8 cellular contexts compared by ENCODE assay signal in the genomic region with DNA sequence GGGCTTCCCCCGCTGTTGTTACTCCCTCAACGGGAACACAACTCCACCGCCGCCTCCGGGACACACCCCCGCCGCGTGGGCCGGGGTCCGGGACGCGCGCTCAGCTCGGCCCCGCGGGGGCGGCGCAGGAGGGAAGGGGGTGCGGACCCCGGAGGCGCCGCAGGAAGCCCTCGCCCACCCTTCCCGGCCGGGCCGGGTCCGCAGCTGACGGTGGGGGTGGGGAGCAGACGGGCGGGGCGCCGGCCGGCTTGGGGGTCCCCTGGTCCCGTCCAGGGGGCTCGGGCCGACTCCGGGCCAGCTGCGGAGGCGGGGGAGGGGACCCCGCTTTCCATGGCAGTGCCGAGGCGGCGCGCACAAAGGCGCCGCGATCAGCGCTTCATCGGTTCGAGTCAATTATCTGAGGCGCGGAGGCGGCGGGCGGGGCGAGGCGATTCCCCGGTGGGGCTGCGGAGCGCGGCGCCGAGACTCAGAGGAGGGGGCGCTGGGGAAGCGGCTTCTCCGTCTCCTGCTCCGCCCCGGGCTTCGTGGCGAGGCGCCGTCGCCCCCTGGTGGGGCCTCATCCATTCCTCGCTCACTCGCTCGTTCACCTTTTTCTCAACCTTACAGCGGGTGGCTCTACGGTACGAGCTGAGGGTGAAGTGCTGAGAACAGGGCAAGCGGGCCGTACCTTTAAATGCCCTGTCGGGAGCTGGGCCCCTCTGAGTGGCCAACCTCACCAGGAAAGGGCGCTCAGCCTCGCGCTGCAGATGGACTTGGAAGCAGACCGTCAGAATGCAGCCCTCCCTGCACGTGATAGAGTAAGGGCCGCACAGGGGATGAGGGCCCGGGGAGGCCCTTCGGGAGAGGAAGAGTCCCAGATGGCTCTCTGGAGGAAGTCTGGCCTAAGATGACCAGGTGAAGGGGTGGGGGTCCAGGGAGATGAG. TPM values are rescaled to one million over a fixed set of nuclear protein-coding genes. Genes with fewer than 3 reads are reported as not detected.
DNase-seq lines count a peak whose midpoint lies in the region; ATAC-seq, FAIRE-seq and TF ChIP-seq lines count a peak whose summit lies in the region.

No MANE protein-coding gene starts in this region.

- H3K36me3 ChIP-seq in K562 (ENCODE audit: control insufficient read depth, insufficient read depth, low read length), result no peaks in the 10 kb centered on the region

- H4K20me1 ChIP-seq in K562 (replicated peaks; ENCODE audit: control insufficient read depth, insufficient read depth, low read length), result no peaks in the 10 kb centered on the region

- H3K9me3 ChIP-seq in T-helper 17 cell (ENCODE audit: control insufficient read depth, low read length, poor library complexity, severe bottlenecking) (no peaks in the 10 kb centered on the region), K562 (replicated peaks; ENCODE audit: control insufficient read depth, insufficient read depth, low read depth, low read length) (no peaks in the 10 kb centered on the region)

- H2AFZ ChIP-seq in K562 (ENCODE audit: low read depth, low read length), result peak overlapping the region; percentile 86

- no peaks in the 10 kb centered on the region for H3K27me3 ChIP-seq in K562 (ENCODE audit: control insufficient read depth in 2 of 2, insufficient read depth in 2 of 2, low read length in 2 of 2)

- peak overlapping the region; percentile 74 for H3K27ac ChIP-seq in K562 (ENCODE audit: extremely low read depth, low read depth, low read length)

- no peaks in the 10 kb centered on the region for H3K79me2 ChIP-seq in K562 (ENCODE audit: control insufficient read depth, insufficient read depth, low read length)

- CTCF ChIA-PET in K562 (lab: Yijun Ruan, JAX; ENCODE audit: low intra/inter-chr PET ratio), result interaction anchor here (0.6 to 3.6 kb wide), 4 partner anchors 75 to 374 kb away, joined by 3 to 22 read pairs (median 7); partner anchors contain the start of gene SRXN1

- H3K4me3 ChIP-seq in LNCaP clone FGC (ENCODE audit: low read depth, low read length) (peak overlapping the region; percentile 48), K562 (peak overlapping the region; percentile 61)

- peak; percentile 87 for FAIRE-seq in K562 (lab: Jason Lieb, UNC)

- peak overlapping the region; percentile 53 for H3K4me2 ChIP-seq in K562 (ENCODE audit: insufficient read depth, low read length)

- no peak for TF ChIP-seq EP300 in K562 (IDR thresholded peaks at IDR 0.05; ENCODE audit: low read length)

- no peak for TF ChIP-seq POLR2A in K562 (conservative IDR thresholded peaks at IDR 0.05)

- peak; percentile 61 for DNase-seq in DMS114 treated with DMSO at 0.1 percent for 48 hours (lab: John Stamatoyannopoulos, UW; ENCODE audit: unreplicated experiment)
- DNase-seq in LNCaP clone FGC (ENCODE audit: low read depth), result no peak
- DNase-seq in T-helper 17 cell, result peak in 1 of 3 donors; percentile 11
- peak; percentile 84 to 88 (median 87) for DNase-seq in K562 (ENCODE audit: extremely low read depth in 1 of 4, low spot score in 3 of 4)
- DNase-seq in islet precursor cell, result peak; percentile 89
- peak; percentile 61 for DNase-seq in stimulated activated CD4-positive, alpha-beta T cell treated with anti-CD3 and anti-CD28 coated beads, Interleukin-2, amount 100 ng/mL, for 4 hours (ENCODE audit: low read depth)
- DNase-seq in SKM-1 (lab: John Stamatoyannopoulos, UW; ENCODE audit: unreplicated experiment), result no peak

- H3K27ac Mint-ChIP-seq in T-helper 17 cell, result no peak overlapping the region

- POLR2A ChIA-PET in K562 (lab: Yijun Ruan, JAX), result interaction anchor here (0.7 kb wide), 2 partner anchors 49 to 58 kb away, joined by 3 read pairs; no protein-coding TSS in a partner anchor

- WGBS in K562 (ENCODE audit: insufficient coverage, low coverage, missing lambda C conversion rate), result 4% methylated on average over 58 of the region's 90 CpGs

- ATAC-seq in T-helper 17 cell, result peak; percentile 51
- ATAC-seq in K562, result peak; percentile 99
- no peak for ATAC-seq in GM21360 (IDR thresholded peaks at IDR 0.05; ENCODE audit: unreplicated experiment)

- TF ChIP-seq RAD21 in K562 (CRISPR knock-in tag; conservative IDR thresholded peaks at IDR 0.05 in 1 of 2, IDR thresholded peaks at IDR 0.05 in 1 of 2), result peak; percentile 95 to 96

- no TSS peak for BruUV-seq in K562 (replicated peaks; lab: Mats Ljungman, UMichigan)

- intact Hi-C loops in K562 (cut with micrococcal nuclease), result loop anchor here (2.0 to 5.0 kb wide), 3 partner anchors 56 to 167 kb away; partner anchors contain the start of gene SRXN1

- H3K9me1 ChIP-seq in K562 (ENCODE audit: control insufficient read depth, insufficient read depth, low read length), result no peaks in the 10 kb centered on the region

- H3K4me3 Mint-ChIP-seq in T-helper 17 cell, result peak overlapping the region; percentile 73

- TF ChIP-seq CTCF in LNCaP clone FGC (IDR thresholded peaks at IDR 0.05; ENCODE audit: control insufficient read depth, extremely low read depth, insufficient read depth) (peak; percentile 90), K562 (IDR thresholded peaks at IDR 0.05 in 2 of 3, conservative IDR thresholded peaks at IDR 0.05 in 1 of 3; ENCODE audit: insufficient read depth in 2 of 3, low read depth in 1 of 3, low read length in 3 of 3) (peak; percentile 76 to 92 (median 86))

- H3K36me3 Mint-ChIP-seq in T-helper 17 cell (ENCODE audit: low read depth), result peaks cover 2% of the 10 kb centered on the region

- H3K4me1 Mint-ChIP-seq in T-helper 17 cell, result peaks cover 5% of the 10 kb centered on the region

- peaks cover 5 to 18% of the 10 kb centered on the region in 2 experiments; a peak in 4 of 5 replicates for H3K4me1 ChIP-seq in K562 (replicated peaks in 1 of 2; ENCODE audit: control insufficient read depth in 2 of 2, insufficient read depth in 2 of 2, low read length in 2 of 2)

- peaks cover 70% of the 10 kb centered on the region for H3K27me3 Mint-ChIP-seq in T-helper 17 cell

- H3K9ac ChIP-seq in K562 (ENCODE audit: insufficient read depth in 1 of 2, low read depth in 2 of 2, low read length in 2 of 2), result peak overlapping the region; percentile 67 to 91; a peak in 3 of 4 replicates

- in situ Hi-C loops in K562 (cut with MboI), result loop anchor here (5.0 kb wide), 2 partner anchors 76 to 376 kb away; partner anchors contain the start of gene SRXN1

TF ChIP-seq in K562, 482 proteins besides CTCF, POLR2A, EP300 and RAD21 (continues in another document):
- TF ChIP-seq, protein P1, sequence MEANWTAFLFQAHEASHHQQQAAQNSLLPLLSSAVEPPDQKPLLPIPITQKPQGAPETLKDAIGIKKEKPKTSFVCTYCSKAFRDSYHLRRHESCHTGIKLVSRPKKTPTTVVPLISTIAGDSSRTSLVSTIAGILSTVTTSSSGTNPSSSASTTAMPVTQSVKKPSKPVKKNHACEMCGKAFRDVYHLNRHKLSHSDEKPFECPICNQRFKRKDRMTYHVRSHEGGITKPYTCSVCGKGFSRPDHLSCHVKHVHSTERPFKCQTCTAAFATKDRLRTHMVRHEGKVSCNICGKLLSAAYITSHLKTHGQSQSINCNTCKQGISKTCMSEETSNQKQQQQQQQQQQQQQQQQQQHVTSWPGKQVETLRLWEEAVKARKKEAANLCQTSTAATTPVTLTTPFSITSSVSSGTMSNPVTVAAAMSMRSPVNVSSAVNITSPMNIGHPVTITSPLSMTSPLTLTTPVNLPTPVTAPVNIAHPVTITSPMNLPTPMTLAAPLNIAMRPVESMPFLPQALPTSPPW (CRISPR knock-in tag; IDR thresholded peaks at IDR 0.05), result peak; percentile 92

RNA-seq across cellular contexts. Expression of gene SLC52A3, which starts 40.0 kb away (rescaled TPM):
- total RNA-seq in T-helper 17 cell (not detected), K562 (2014; rRNA removed) (0.09 and 0.16 TPM in 2 replicates), K562 (2014; rRNA removed; fragmentation: Illumina TruSeq; extraction: Trizol) (0.13 and 0.25 TPM in 2 replicates), K562 (2015; rRNA removed; fragmentation: Illumina TruSeq; extraction: Trizol) (0.11 and 0.19 TPM in 2 replicates), K562 (2021) (0.60 and 0.69 TPM in 2 replicates)
- 0.30 and 0.76 TPM in 2 replicates for total RNA-seq in K562 (2011; cell fraction: chromatin; rRNA removed; ENCODE audit: low replicate concordance)
- total RNA-seq in K562 (2011; cell fraction: nucleolus; rRNA removed), result 0.83 and 0.92 TPM in 2 replicates
- 0.53 and 0.81 TPM in 2 replicates for total RNA-seq in K562 (2011; cell fraction: nucleoplasm; rRNA removed)
- polyA plus RNA-seq in K562 (2011; rRNA removed) (0.10 and 1.0 TPM in 2 replicates), K562 (2014; fragmentation: Illumina TruSeq; extraction: Trizol) (0.37 and 0.44 TPM in 2 replicates), K562 (2014; fragmentation: Nextera tagmentation; extraction: Ambion mirVana) (under 1 TPM; 0.06 to 0.07 TPM), K562 (2014; rRNA removed) (0.16 and 0.20 TPM in 2 replicates)
- 0.42 and 0.81 TPM in 2 replicates for polyA plus RNA-seq in K562 (2011; cell fraction: cytosol; rRNA removed)
- polyA plus RNA-seq in K562 (2011; cell fraction: nucleus; rRNA removed), result 0.44 and 0.51 TPM in 2 replicates
- 0.49 and 0.79 TPM in 2 replicates for polyA plus RNA-seq in K562 (2012)
- 0.39 TPM in 1 of 2 replicates, not detected in the other for polyA minus RNA-seq in K562 (2011; rRNA and poly(A)+ RNA removed)
- 1.5 TPM in 1 of 2 replicates, not detected in the other for polyA minus RNA-seq in K562 (2011; cell fraction: cytosol; rRNA and poly(A)+ RNA removed)
- 0.13 and 0.89 TPM in 2 replicates for polyA minus RNA-seq in K562 (2011; cell fraction: nucleus; rRNA and poly(A)+ RNA removed)

RNA-seq across cellular contexts. Expression of gene SCRT2, which starts 52.7 kb away (rescaled TPM):
- not detected for total RNA-seq in T-helper 17 cell
- 0.18 and 0.37 TPM in 2 replicates for total RNA-seq in K562 (2011; cell fraction: chromatin; rRNA removed; ENCODE audit: low replicate concordance)
- 0.26 and 0.50 TPM in 2 replicates for total RNA-seq in K562 (2011; cell fraction: nucleolus; rRNA removed)
- total RNA-seq in K562 (2011; cell fraction: nucleoplasm; rRNA removed), result 0.29 and 0.99 TPM in 2 replicates
- 0.04 and 0.05 TPM in 2 replicates for total RNA-seq in K562 (2014; rRNA removed)
- total RNA-seq in K562 (2014; rRNA removed; fragmentation: Illumina TruSeq; extraction: Trizol), result 0.04 TPM in 1 of 2 replicates, not detected in the other
- 0.07 and 0.19 TPM in 2 replicates for total RNA-seq in K562 (2015; rRNA removed; fragmentation: Illumina TruSeq; extraction: Trizol)
- 0.47 and 0.75 TPM in 2 replicates for total RNA-seq in K562 (2021)
- polyA plus RNA-seq in K562 (2011; rRNA removed), result 0.12 and 0.13 TPM in 2 replicates
- 0.10 and 0.63 TPM in 2 replicates for polyA plus RNA-seq in K562 (2011; cell fraction: cytosol; rRNA removed)
- 0.91 and 4.1 TPM in 2 replicates for polyA plus RNA-seq in K562 (2011; cell fraction: nucleus; rRNA removed)
- 0.19 and 0.48 TPM in 2 replicates for polyA plus RNA-seq in K562 (2012)
- 0.30 and 0.36 TPM in 2 replicates for polyA plus RNA-seq in K562 (2014; fragmentation: Illumina TruSeq; extraction: Trizol)
- not detected for polyA plus RNA-seq in K562 (2014; fragmentation: Nextera tagmentation; extraction: Ambion mirVana)
- polyA plus RNA-seq in K562 (2014; rRNA removed), result 0.19 and 0.34 TPM in 2 replicates
- 0.12 and 0.25 TPM in 2 replicates for polyA minus RNA-seq in K562 (2011; rRNA and poly(A)+ RNA removed)
- 0.64 and 1.2 TPM in 2 replicates for polyA minus RNA-seq in K562 (2011; cell fraction: cytosol; rRNA and poly(A)+ RNA removed)
- 0.44 and 2.2 TPM in 2 replicates for polyA minus RNA-seq in K562 (2011; cell fraction: nucleus; rRNA and poly(A)+ RNA removed)

Comparison
In these comparisons a context has a peak if more than half of its experiments do, and no peak if none do; other contexts are left out.
1. DNase-seq: peak in DMS114 treated with DMSO at 0.1 percent for 48 hours (single experiment), K562 (4 of 4), islet precursor cell (single experiment) and stimulated activated CD4-positive, alpha-beta T cell treated with anti-CD3 and anti-CD28 coated beads, Interleukin-2, amount 100 ng/mL, for 4 hours (single experiment); none in LNCaP clone FGC (single experiment) and SKM-1 (single experiment).